9 cellular contexts compared by ENCODE assay signal in genomic region chr9:127422787-127423186, GRCh38. TPM values are rescaled to one million over a fixed set of nuclear protein-coding genes. Genes with fewer than 3 reads are reported as not detected.
A peak's percentile ranks its signal among the peaks of the same experiment; 100 is the strongest.
DNase-seq lines count a peak whose midpoint lies in the region; ATAC-seq and TF ChIP-seq lines count a peak whose summit lies in the region.
"Had no signal": no experiment of that assay in that cellular context is flagged by ENCODE, and none has a peak within 500 bp of the region (broad histone marks: within the 10 kb centered on the region; RNA-seq: fewer than 3 reads in every experiment).

No MANE protein-coding gene starts in this region.

- H3K9me3 ChIP-seq in left lung, result no peaks in the 10 kb centered on the region
- no peaks in the 10 kb centered on the region for H3K9me3 ChIP-seq in thoracic aorta

- peak overlapping the region; percentile 100 for H3K27ac Mint-ChIP-seq in activated T-cell treated with anti-CD3 and anti-CD28 coated beads, Interleukin-2, amount 50 U/mL, for 24 hours
- peak overlapping the region; percentile 12 for H3K27ac Mint-ChIP-seq in activated naive CD8-positive, alpha-beta T cell treated with anti-CD3 and anti-CD28 coated beads for 36 hours

- H3K4me3 Mint-ChIP-seq in activated T-cell treated with anti-CD3 and anti-CD28 coated beads, Interleukin-2, amount 50 U/mL, for 24 hours, result peak overlapping the region; percentile 99
- H3K4me3 Mint-ChIP-seq in activated naive CD8-positive, alpha-beta T cell treated with anti-CD3 and anti-CD28 coated beads for 36 hours, result peak overlapping the region; percentile 95

- peaks cover 44% of the 10 kb centered on the region for H3K36me3 Mint-ChIP-seq in activated T-cell treated with anti-CD3 and anti-CD28 coated beads, Interleukin-2, amount 50 U/mL, for 24 hours (ENCODE audit: low read depth)
- peaks cover 28% of the 10 kb centered on the region for H3K36me3 Mint-ChIP-seq in activated naive CD8-positive, alpha-beta T cell treated with anti-CD3 and anti-CD28 coated beads for 36 hours

- H3K27ac ChIP-seq in left lung, result no peak overlapping the region
- H3K27ac ChIP-seq in thoracic aorta, result peak overlapping the region in 1 of 2 donors; percentile 94

- H3K4me1 Mint-ChIP-seq in activated T-cell treated with anti-CD3 and anti-CD28 coated beads, Interleukin-2, amount 50 U/mL, for 24 hours (ENCODE audit: low read depth), result peaks cover 44% of the 10 kb centered on the region
- H3K4me1 Mint-ChIP-seq in activated naive CD8-positive, alpha-beta T cell treated with anti-CD3 and anti-CD28 coated beads for 36 hours, result peaks cover 30% of the 10 kb centered on the region

- H3K27me3 ChIP-seq in left lung (no peaks in the 10 kb centered on the region), thoracic aorta (replicated peaks; ENCODE audit: insufficient read depth) (no peaks in the 10 kb centered on the region)

- TF ChIP-seq CTCF in left lung (IDR thresholded peaks at IDR 0.05), result no peak
- TF ChIP-seq CTCF in thoracic aorta (IDR thresholded peaks at IDR 0.05), result no peak

- H3K27me3 Mint-ChIP-seq in activated T-cell treated with anti-CD3 and anti-CD28 coated beads, Interleukin-2, amount 50 U/mL, for 24 hours, result no peaks in the 10 kb centered on the region
- H3K27me3 Mint-ChIP-seq in activated naive CD8-positive, alpha-beta T cell treated with anti-CD3 and anti-CD28 coated beads for 36 hours, result no peaks in the 10 kb centered on the region

- intact Hi-C loops in left lung (cut with DNase I), result no loop called here

- no peaks in the 10 kb centered on the region for H3K36me3 ChIP-seq in left lung
- no peaks in the 10 kb centered on the region for H3K36me3 ChIP-seq in thoracic aorta

- H3K4me3 ChIP-seq in left lung (peak overlapping the region; percentile 68 to 90), thoracic aorta (peak overlapping the region; percentile 93)

- no peak for DNase-seq in activated T-cell treated with anti-CD3 and anti-CD28 coated beads, Interleukin-2, amount 50 U/mL, for 24 hours
- DNase-seq in activated T-cell treated with anti-CD3 and anti-CD28 coated beads for 4 hours (no peak), left lung (no peak), thoracic aorta (ENCODE audit: low spot score) (no peak), H4 (ENCODE audit: low spot score) (no peak), NCI-H1930 (lab: John Stamatoyannopoulos, UW) (no peak)
- DNase-seq in activated naive CD8-positive, alpha-beta T cell treated with anti-CD3 and anti-CD28 coated beads for 36 hours, result no peak
- DNase-seq in stimulated activated CD4-positive, alpha-beta T cell treated with anti-CD3 and anti-CD28 coated beads, Interleukin-4, amount 100 ng/mL, for 24 hours, result no peak
- DNase-seq: NCI-H2081 treated with DMSO at 0.1 percent for 48 hours had no signal

- ATAC-seq in left lung (no peak), thoracic aorta (ENCODE audit: insufficient number of reproducible peaks, low FRiP score, low read depth) (no peak)

- H3K9me3 Mint-ChIP-seq in activated T-cell treated with anti-CD3 and anti-CD28 coated beads, Interleukin-2, amount 50 U/mL, for 24 hours, result no peaks in the 10 kb centered on the region
- no peaks in the 10 kb centered on the region for H3K9me3 Mint-ChIP-seq in activated naive CD8-positive, alpha-beta T cell treated with anti-CD3 and anti-CD28 coated beads for 36 hours

- H3K4me1 ChIP-seq in left lung (peaks cover 20 to 46% of the 10 kb centered on the region in 2 donors), thoracic aorta (ENCODE audit: control insufficient read depth in 1 of 2, low read depth in 2 of 2) (peaks cover 11 to 31% of the 10 kb centered on the region in 2 donors)

RNA-seq across cellular contexts. Expression of gene ZNF79, which starts 1.4 kb away (rescaled TPM):
- total RNA-seq in activated naive CD8-positive, alpha-beta T cell treated with anti-CD3 and anti-CD28 coated beads for 36 hours, result 1 to 10 TPM; 7.7 to 8.6 TPM
- total RNA-seq in left lung (1 to 10 TPM; 7.7 to 9.0 TPM), thoracic aorta (10 to 100 TPM in 1 of 2 donors, 1 to 10 TPM in 1; 7.3 to 12.2 TPM)
- total RNA-seq in H4 (2014; rRNA removed; shearing (Covaris generic)), result 6.1 and 7.0 TPM in 2 replicates

RNA-seq across cellular contexts. Expression of gene SLC2A8, which starts 25.8 kb away (rescaled TPM):
- total RNA-seq in activated naive CD8-positive, alpha-beta T cell treated with anti-CD3 and anti-CD28 coated beads for 36 hours, result 1 to 10 TPM; 1.0 to 1.9 TPM
- total RNA-seq in left lung (10 to 100 TPM; 20.1 to 23.2 TPM), thoracic aorta (10 to 100 TPM; 21.3 to 33.4 TPM)
- 8.4 and 8.7 TPM in 2 replicates for total RNA-seq in H4 (2014; rRNA removed; shearing (Covaris generic))

RNA-seq across cellular contexts. Expression of gene RPL12, which starts 28.4 kb away (rescaled TPM):
- total RNA-seq in activated naive CD8-positive, alpha-beta T cell treated with anti-CD3 and anti-CD28 coated beads for 36 hours, result 1,000 to 10,000 TPM; 2,007 to 2,108 TPM
- total RNA-seq in left lung, result 1,000 to 10,000 TPM in 1 of 2 donors, 100 to 1,000 TPM in 1; 902 to 1,036 TPM
- 1,000 to 10,000 TPM in 1 of 2 donors, 100 to 1,000 TPM in 1; 806 to 1,256 TPM for total RNA-seq in thoracic aorta
- 2,219 and 2,463 TPM in 2 replicates for total RNA-seq in H4 (2014; rRNA removed; shearing (Covaris generic))

RNA-seq across cellular contexts. Expression of gene LRSAM1, which starts 28.5 kb away (rescaled TPM):
- total RNA-seq in activated naive CD8-positive, alpha-beta T cell treated with anti-CD3 and anti-CD28 coated beads for 36 hours, result 10 to 100 TPM; 17.7 to 20.7 TPM
- total RNA-seq in left lung, result 10 to 100 TPM; 16.4 to 24.4 TPM
- total RNA-seq in thoracic aorta, result 10 to 100 TPM; 16.4 to 22.6 TPM
- total RNA-seq in H4 (2014; rRNA removed; shearing (Covaris generic)), result 2.6 and 5.7 TPM in 2 replicates
